Comparison of ENCODE assay signal across 8 cellular contexts in the genomic region with DNA sequence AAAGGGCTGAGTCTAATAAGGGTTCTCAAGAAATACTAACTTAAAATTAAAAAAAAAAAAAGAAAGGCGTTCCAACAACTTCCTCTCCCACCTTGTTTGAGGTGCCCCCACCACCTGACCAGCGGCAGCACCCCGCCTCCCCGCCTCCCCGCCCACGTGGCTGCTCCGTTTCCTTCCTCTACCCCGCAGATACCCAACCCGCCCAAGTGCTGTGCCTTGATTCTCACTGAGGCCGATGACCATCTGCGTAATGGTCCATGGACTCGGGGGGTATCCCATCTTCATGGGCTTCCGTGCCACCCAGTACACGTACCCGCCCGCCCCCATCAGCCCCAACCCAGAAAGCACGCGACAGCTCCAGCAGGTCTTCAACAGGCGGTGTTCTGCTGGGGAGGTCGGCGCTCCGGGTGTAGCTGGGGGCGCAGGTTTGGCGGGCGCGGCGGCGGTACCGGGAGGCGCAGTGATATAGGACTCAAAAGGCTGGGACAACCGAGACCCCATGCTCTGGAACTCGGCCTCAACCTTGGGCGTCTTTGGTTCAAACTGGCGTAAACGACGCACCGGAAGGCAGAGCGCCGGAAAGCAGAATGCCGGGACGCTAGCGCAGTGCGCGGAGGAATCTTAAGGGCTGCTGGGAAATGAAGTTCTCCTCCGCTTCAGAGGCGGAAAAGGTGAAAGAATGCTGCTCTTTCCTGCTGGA. TPM values are rescaled to one million over a fixed set of nuclear protein-coding genes. Genes with fewer than 3 reads are reported as not detected.
DNase-seq lines count a peak whose midpoint lies in the region; ATAC-seq and TF ChIP-seq lines count a peak whose summit lies in the region.

A gene with protein sequence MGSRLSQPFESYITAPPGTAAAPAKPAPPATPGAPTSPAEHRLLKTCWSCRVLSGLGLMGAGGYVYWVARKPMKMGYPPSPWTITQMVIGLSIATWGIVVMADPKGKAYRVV (minus strand): TSS at position 545 of the 700 bp plus-strand sequence. CDS start 44 bp downstream, at position 501.

- H3K36me3 ChIP-seq in uterus: no peaks in the 10 kb centered on the region

- no peaks in the 10 kb centered on the region for H3K27me3 ChIP-seq in right cardiac atrium (ENCODE audit: control insufficient read depth, insufficient read depth)
- no peaks in the 10 kb centered on the region for H3K27me3 ChIP-seq in uterus

- peak within 1 kb of the TSS; percentile 92 for H3K27ac Mint-ChIP-seq in T-helper 17 cell

- ATAC-seq in HG02642 (IDR thresholded peaks at IDR 0.05; ENCODE audit: poor library complexity, unreplicated experiment) (peak; percentile 96), T-helper 17 cell (peak; percentile 94), right cardiac atrium (peak; percentile 99)

- WGBS in right cardiac atrium: under 1% methylated on average over 46 of the region's 46 CpGs

- H3K27ac ChIP-seq in right cardiac atrium (ENCODE audit: low read length): peak within 1 kb of the TSS; percentile 51
- H3K27ac ChIP-seq in uterus: peak within 1 kb of the TSS; percentile 72 to 87

- H3K4me3 ChIP-seq in GM12865 (ENCODE audit: low read depth, low read length) (peak within 1 kb of the TSS; percentile 84), right cardiac atrium (ENCODE audit: low read length) (peak within 1 kb of the TSS; percentile 66), uterus (peak within 1 kb of the TSS; percentile 77 to 85)

- H3K4me1 Mint-ChIP-seq in T-helper 17 cell: peaks cover 9% of the 10 kb centered on the region

- no peak for TF ChIP-seq POLR2A in uterus (IDR thresholded peaks at IDR 0.05)

- intact Hi-C loops in right cardiac atrium (cut with DNase I): no loop called here
- intact Hi-C loops in uterus (cut with DNase I; ENCODE audit: low total_unique reads): no loop called here

- H3K9me3 ChIP-seq in T-helper 17 cell (ENCODE audit: control insufficient read depth, low read length, poor library complexity, severe bottlenecking) (no peaks in the 10 kb centered on the region), right cardiac atrium (ENCODE audit: control insufficient read depth, low read length) (no peaks in the 10 kb centered on the region), uterus (no peaks in the 10 kb centered on the region)

- peak within 1 kb of the TSS; percentile 92 for H3K4me3 Mint-ChIP-seq in T-helper 17 cell

- H3K27me3 Mint-ChIP-seq in T-helper 17 cell: no peaks in the 10 kb centered on the region

- DNase-seq in GM12865 (ENCODE audit: low read depth): peak; percentile 91
- peak; percentile 87 for DNase-seq in NCI-H1105 treated with DMSO at 0.1 percent for 48 hours (lab: John Stamatoyannopoulos, UW)
- DNase-seq in T-helper 17 cell: peak; percentile 46 to 48 (median 48)
- DNase-seq in amygdala (lab: John Stamatoyannopoulos, UW): peak in 55 of 56 donors; percentile 8 to 85 (median 66)
- peak; percentile 82 to 90 (median 89) for DNase-seq in right cardiac atrium
- peak; percentile 51 for DNase-seq in pulmonary artery endothelial cell (ENCODE audit: low read depth, low spot score)
- DNase-seq in uterus: peak; percentile 43 to 71

- no peaks in the 10 kb centered on the region for H3K36me3 Mint-ChIP-seq in T-helper 17 cell (ENCODE audit: low read depth)

- TF ChIP-seq CTCF in GM12865 (IDR thresholded peaks at IDR 0.05; ENCODE audit: insufficient read depth, low read depth, low read length, missing control alignments) (no peak), uterus (IDR thresholded peaks at IDR 0.05) (no peak)

- peaks cover 2% of the 10 kb centered on the region for H3K4me1 ChIP-seq in right cardiac atrium (ENCODE audit: control insufficient read depth, insufficient read depth, low read length)
- peaks cover 0 to 6% of the 10 kb centered on the region in 2 donors for H3K4me1 ChIP-seq in uterus

RNA-seq across cellular contexts. Expression of the gene that starts here (rescaled TPM):
- 10 to 100 TPM; 19.3 to 25.3 TPM for total RNA-seq in T-helper 17 cell
- 100 to 1,000 TPM; 110 to 130 (median 121) TPM for total RNA-seq in right cardiac atrium
- polyA plus RNA-seq in right cardiac atrium: 26.4 TPM
- 6.3 and 14.0 TPM in 2 replicates for total RNA-seq in pulmonary artery endothelial cell
- 10 to 100 TPM in 2 of 4 donors, 1 to 10 TPM in 2; 3.5 to 23.4 (median 13.5) TPM for total RNA-seq in uterus

Comparison
In these comparisons a context has a peak if more than half of its experiments do, and no peak if none do; other contexts are left out.
1. Peak in every context shown above with its lines: DNase-seq, ATAC-seq, H3K4me3 ChIP-seq and H3K27ac ChIP-seq.